ENCODE assay signal across 8 cellular contexts in the genomic region with DNA sequence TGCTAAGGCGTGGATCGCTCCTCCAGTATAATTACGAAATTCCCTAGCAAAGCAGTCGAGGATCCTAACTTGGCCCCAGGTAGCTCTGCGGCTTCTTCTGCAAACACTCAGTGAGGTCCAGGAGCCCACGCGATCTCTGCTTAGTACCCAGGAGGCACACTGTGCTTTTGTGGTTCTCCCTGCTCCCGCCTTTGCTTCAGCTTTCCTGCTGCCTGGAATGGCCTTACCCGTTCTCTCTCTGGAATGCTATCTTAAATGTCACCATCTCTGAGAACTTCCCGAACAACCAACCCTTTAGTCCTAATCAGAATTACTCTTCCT. TPM values are rescaled to one million over a fixed set of nuclear protein-coding genes. Genes with fewer than 3 reads are reported as not detected.
DNase-seq lines count a peak whose midpoint lies in the region; ATAC-seq, FAIRE-seq and TF ChIP-seq lines count a peak whose summit lies in the region.

No MANE protein-coding gene starts in this region.

- H3K4me1 ChIP-seq in H1 (replicated peaks in 1 of 4; ENCODE audit: control insufficient read depth in 3 of 4, insufficient read depth in 4 of 4, low read length in 3 of 4) (peaks cover 2 to 5% (median 3%) of the 10 kb centered on the region in 4 experiments; a peak in 4 of 7 replicates), muscle layer of duodenum (ENCODE audit: control insufficient read depth in 1 of 2, insufficient read depth in 2 of 2, low read length in 2 of 2) (peaks cover 9 to 23% of the 10 kb centered on the region in 2 donors), aorta (ENCODE audit: control insufficient read depth in 1 of 2, insufficient read depth in 2 of 2, low read length in 2 of 2) (no peaks in the 10 kb centered on the region)

- no peaks in the 10 kb centered on the region for H3K79me1 ChIP-seq in H1 (ENCODE audit: low read depth, low read length)

- H2BK15ac ChIP-seq in H1 (ENCODE audit: low read length) = no peak overlapping the region

- peak; percentile 13 for ATAC-seq in aorta (ENCODE audit: low FRiP score)

- WGBS in H1 (ENCODE audit: extremely low coverage in 1 of 2, insufficient coverage in 1 of 2, insufficient read length in 1 of 2, insufficient replicate concordance in 2 of 2, low coverage in 1 of 2, low lambda C conversion rate in 2 of 2, missing lambda C conversion rate in 1 of 2), 2 experiments = 47% methylated on average over 10 of the region's 10 CpGs; no CpG with 5 or more reads in 1 of the 2 experiments
- whole genome bisulfite sequencing in aorta, 2 donors = 2 to 4% methylated on average over 10 of the region's 10 CpGs

- DNase-seq in EH (ENCODE audit: low read depth) (peak; percentile 62), HCEC 1CT (peak; percentile 44), RPMI7951 (ENCODE audit: low read depth) (peak; percentile 45), H1 (ENCODE audit: low read depth in 1 of 2, low spot score in 2 of 2) (no peak), aorta (no peak), mucosa of gallbladder (ENCODE audit: low spot score) (no peak), SIG-M5 treated with dmso at 0.1 percent for 504 hours (lab: John Stamatoyannopoulos, UW; ENCODE audit: unreplicated experiment) (no peak)

- H3K27me3 ChIP-seq in H1 (replicated peaks in 1 of 4; ENCODE audit: control insufficient read depth in 3 of 4, extremely low read depth in 1 of 4, insufficient read depth in 3 of 4, low read length in 3 of 4) (no peaks in the 10 kb centered on the region), muscle layer of duodenum (ENCODE audit: low read depth, low read length) (no peaks in the 10 kb centered on the region), aorta (ENCODE audit: control insufficient read depth in 1 of 2, insufficient read depth in 2 of 2, low read length in 1 of 2) (no peaks in the 10 kb centered on the region)

- H3K4ac ChIP-seq in H1 (replicated peaks; ENCODE audit: insufficient read length, low read depth, low read length) = no peak overlapping the region

- intact Hi-C loops in aorta (cut with DNase I) = loop anchor here in 1 of 2 donors (5.0 kb wide), 1 partner anchor 277 kb away; a partner anchor contains a TSS

- TF ChIP-seq POLR2A in H1 (IDR thresholded peaks at IDR 0.05; ENCODE audit: control extremely low read depth in 1 of 2, low read depth in 2 of 2, low read length in 2 of 2) = no peak

- H3K4me3 ChIP-seq in H1 (ENCODE audit: extremely low read depth in 1 of 4, insufficient read depth in 2 of 4, low read depth in 3 of 4, low read length in 4 of 4) (peak overlapping the region; percentile 85 to 98 (median 97)), muscle layer of duodenum (ENCODE audit: low read depth in 1 of 2, low read length in 2 of 2) (peak overlapping the region; percentile 93 to 99), aorta (ENCODE audit: low read length in 2 of 2) (peak overlapping the region; percentile 77 to 84)

- no peak overlapping the region for H3K23ac ChIP-seq in H1 (ENCODE audit: insufficient read length)

- H4K91ac ChIP-seq in H1 (replicated peaks; ENCODE audit: insufficient read length, low read length) = no peak overlapping the region

- TF ChIP-seq CTCF in H1 (IDR thresholded peaks at IDR 0.05; ENCODE audit: control extremely low read depth in 1 of 3, insufficient read depth in 1 of 3, low read depth in 1 of 3, low read length in 3 of 3) = no peak

- H2BK12ac ChIP-seq in H1 (ENCODE audit: low read depth, low read length) = 0 out of 2 replicates have a peak overlapping the region, but pooled peaks have one; percentile 31

- no peak overlapping the region for H3K14ac ChIP-seq in H1 (ENCODE audit: insufficient read length)

- H2BK120ac ChIP-seq in H1 (replicated peaks; ENCODE audit: low read depth, low read length) = no peak overlapping the region

- H3K56ac ChIP-seq in H1 (replicated peaks; ENCODE audit: insufficient read length, low read depth, low read length) = no peak overlapping the region

- peak overlapping the region; percentile 95 for H2AFZ ChIP-seq in H1 (ENCODE audit: low read length)

- POLR2A ChIA-PET in H1 (lab: Charles Lee; ENCODE audit: partially characterized antibody) = interaction anchor here (2.7 kb wide), 1 partner anchor 13 kb away, joined by 10 read pairs; no protein-coding TSS in a partner anchor

- CTCF ChIA-PET in H1 (lab: Charles Lee; ENCODE audit: partially characterized antibody) = interaction anchor here (0.9 kb wide), 1 partner anchor 12 kb away, joined by 3 read pairs; no protein-coding TSS in a partner anchor

- H3K27ac ChIP-seq in H1 (ENCODE audit: low read depth, low read length) (0 out of 2 replicates have a peak overlapping the region, but pooled peaks have one; percentile 46), muscle layer of duodenum (ENCODE audit: low read length) (peak overlapping the region; percentile 82), aorta (ENCODE audit: low read depth in 1 of 2, low read length in 2 of 2) (peak overlapping the region; percentile 63 to 84)

- peak overlapping the region; percentile 59 for H4K5ac ChIP-seq in H1 (ENCODE audit: insufficient read length, low read depth, low read length)

- H2BK20ac ChIP-seq in H1 (ENCODE audit: low read length) = no peak overlapping the region

- H2AK5ac ChIP-seq in H1 (ENCODE audit: low read depth, low read length) = no peak overlapping the region

- peaks cover 0 to 31% of the 10 kb centered on the region in 2 experiments; a peak in 2 of 4 replicates for H3K79me2 ChIP-seq in H1 (ENCODE audit: control insufficient read depth in 1 of 2, insufficient read depth in 2 of 2, low read length in 2 of 2)

- H3K4me2 ChIP-seq in H1 (ENCODE audit: insufficient read depth in 1 of 2, low read depth in 2 of 2, low read length in 2 of 2) = peak overlapping the region; percentile 82 to 83

- peaks cover 9% of the 10 kb centered on the region for H3K23me2 ChIP-seq in H1 (ENCODE audit: low read depth, low read length)

- no peak for FAIRE-seq in H1 (lab: Jason Lieb, UNC)

- no peak for TF ChIP-seq RAD21 in H1 (IDR thresholded peaks at IDR 0.05 in 1 of 2, conservative IDR thresholded peaks at IDR 0.05 in 1 of 2; ENCODE audit: low read depth in 2 of 2, low read length in 2 of 2)

- H3K36me3 ChIP-seq in H1 (ENCODE audit: control insufficient read depth in 2 of 4, insufficient read depth in 4 of 4, low read length in 3 of 4) (peaks cover 0 to 4% (median 2%) of the 10 kb centered on the region in 4 experiments; a peak in 2 of 8 replicates), muscle layer of duodenum (ENCODE audit: control insufficient read depth in 1 of 2, insufficient read depth in 2 of 2, low read length in 2 of 2) (peaks cover 6 to 12% of the 10 kb centered on the region in 2 donors), aorta (ENCODE audit: control insufficient read depth in 1 of 2, insufficient read depth in 2 of 2, low read length in 1 of 2) (peaks cover 4 to 6% of the 10 kb centered on the region in 2 donors)

- 0 out of 2 replicates have a peak overlapping the region, but pooled peaks have one; percentile 45 for H2BK5ac ChIP-seq in H1 (ENCODE audit: low read depth, low read length)

- peaks cover 0 to 8% of the 10 kb centered on the region in 2 experiments for H4K20me1 ChIP-seq in H1 (replicated peaks in 1 of 2; ENCODE audit: control insufficient read depth in 1 of 2, insufficient read depth in 2 of 2, low read length in 2 of 2)

- H3K18ac ChIP-seq in H1 (ENCODE audit: extremely low read depth, low read length) = peak overlapping the region; percentile 65; the same call in 1 of the 2 replicates

- no peak for TF ChIP-seq EP300 in H1 (IDR thresholded peaks at IDR 0.05; ENCODE audit: borderline replicate concordance in 1 of 2, low read depth in 2 of 2, low read length in 2 of 2)

- no peak overlapping the region for H4K8ac ChIP-seq in H1 (ENCODE audit: extremely low read depth, insufficient read depth, low read length)

- H3K9me3 ChIP-seq in H1 (ENCODE audit: insufficient read depth in 2 of 2, low read depth in 1 of 2, low read length in 1 of 2) (no peaks in the 10 kb centered on the region), muscle layer of duodenum (ENCODE audit: control insufficient read depth in 1 of 2, low read length in 2 of 2) (no peaks in the 10 kb centered on the region), aorta (ENCODE audit: control insufficient read depth, low read length) (no peaks in the 10 kb centered on the region)

- H3K9ac ChIP-seq in H1 (replicated peaks in 1 of 4; ENCODE audit: extremely low read depth in 1 of 4, low read depth in 3 of 4, low read length in 3 of 4) = peak overlapping the region; percentile 35 to 68 (median 46); a peak in 6 of 7 replicates

TF ChIP-seq in H1, 55 proteins besides CTCF, POLR2A, EP300 and RAD21 (continues in another document):
- TF ChIP-seq HDAC2 (IDR thresholded peaks at IDR 0.05; ENCODE audit: borderline replicate concordance in 1 of 2, low read depth in 2 of 2, low read length in 2 of 2) (0 out of 4 replicates have a peak, but pooled peaks of 1 of the 2 experiments have one; percentile 9), TAF7 (optimal IDR thresholded peaks at IDR 0.05; ENCODE audit: borderline replicate concordance, low read depth, low read length) (no peak), HDAC6 (IDR thresholded peaks at IDR 0.05; ENCODE audit: low read depth, low read length) (no peak)

RNA-seq across cellular contexts. Expression of a gene that starts 0.6 kb away (rescaled TPM):
- 15.0 and 19.6 TPM in 2 replicates for total RNA-seq in RPMI7951 (2014; rRNA removed; shearing (Covaris generic))
- total RNA-seq in H1 (2021; fragmentation: NEBNext Ultra II Directional; extraction: Animal tissue kit (Norgen Biotek cat#: 25700)) = 6.7 and 6.9 TPM in 2 replicates
- polyA plus RNA-seq in H1 (2011; rRNA removed) = 2.8 and 4.1 TPM in 2 replicates
- polyA plus RNA-seq in H1 (2011; cell fraction: cytosol; rRNA removed) = 5.1 TPM
- polyA plus RNA-seq in H1 (2011; cell fraction: nucleus; rRNA removed) = 8.5 TPM
- polyA plus RNA-seq in H1 (2012, experiment 1 of 2) = 4.9 to 6.2 TPM (median 5.4 TPM) in 4 replicates
- 0.37 TPM for polyA plus RNA-seq in H1 (2012, experiment 2 of 2)
- 4.4 TPM for polyA plus RNA-seq in H1 (2013, experiment 1 of 2)
- 3.5 TPM for polyA plus RNA-seq in H1 (2013, experiment 2 of 2)
- polyA minus RNA-seq in H1 (2011; rRNA and poly(A)+ RNA removed) = 15.2 and 22.2 TPM in 2 replicates
- polyA minus RNA-seq in H1 (2011; cell fraction: cytosol; rRNA and poly(A)+ RNA removed) = 5.7 TPM
- polyA minus RNA-seq in H1 (2011; cell fraction: nucleus; rRNA and poly(A)+ RNA removed) = 31.8 TPM
- total RNA-seq in aorta = 10 to 100 TPM; 19.6 to 33.3 TPM
- 1 to 10 TPM; 4.1 to 6.7 TPM for polyA plus RNA-seq in aorta
- total RNA-seq in mucosa of gallbladder = 26.4 TPM

RNA-seq across cellular contexts. Expression of a gene that starts 0.9 kb away (rescaled TPM):
- total RNA-seq in RPMI7951 (2014; rRNA removed; shearing (Covaris generic)) = 27.5 and 32.7 TPM in 2 replicates
- total RNA-seq in H1 (2021; fragmentation: NEBNext Ultra II Directional; extraction: Animal tissue kit (Norgen Biotek cat#: 25700)) = 14.1 and 15.6 TPM in 2 replicates
- polyA plus RNA-seq in H1 (2011; rRNA removed) (3.7 and 5.7 TPM in 2 replicates), aorta (10 to 100 TPM; 10.5 to 15.3 TPM)
- 5.9 TPM for polyA plus RNA-seq in H1 (2011; cell fraction: cytosol; rRNA removed)
- polyA plus RNA-seq in H1 (2011; cell fraction: nucleus; rRNA removed) = 4.2 TPM
- polyA plus RNA-seq in H1 (2012, experiment 1 of 2) = 10.7 to 17.0 TPM (median 12.8 TPM) in 4 replicates
- 2.9 TPM for polyA plus RNA-seq in H1 (2012, experiment 2 of 2)
- polyA plus RNA-seq in H1 (2013, experiment 1 of 2) = 30.3 TPM
- polyA plus RNA-seq in H1 (2013, experiment 2 of 2) = 32.3 TPM
- polyA minus RNA-seq in H1 (2011; rRNA and poly(A)+ RNA removed) = 3.1 and 4.4 TPM in 2 replicates
- polyA minus RNA-seq in H1 (2011; cell fraction: cytosol; rRNA and poly(A)+ RNA removed) = 6.9 TPM
- 9.2 TPM for polyA minus RNA-seq in H1 (2011; cell fraction: nucleus; rRNA and poly(A)+ RNA removed)
- total RNA-seq in aorta (10 to 100 TPM; 18.3 to 19.1 TPM), mucosa of gallbladder (26.3 TPM)

Comparison
In these comparisons a context has a peak if more than half of its experiments do, and no peak if none do; other contexts are left out.
1. DNase-seq: peak in EH (single experiment), HCEC 1CT (single experiment) and RPMI7951 (single experiment); none in H1 (0 of 2), aorta (0 of 2), mucosa of gallbladder (single experiment) and SIG-M5 treated with dmso at 0.1 percent for 504 hours (single experiment).
2. Peak in every context shown above with its lines, with median percentiles within 50 percentile points of each other: H3K27ac ChIP-seq and H3K4me3 ChIP-seq.